ENCODE assay signal across 13 cellular contexts in the genomic region with DNA sequence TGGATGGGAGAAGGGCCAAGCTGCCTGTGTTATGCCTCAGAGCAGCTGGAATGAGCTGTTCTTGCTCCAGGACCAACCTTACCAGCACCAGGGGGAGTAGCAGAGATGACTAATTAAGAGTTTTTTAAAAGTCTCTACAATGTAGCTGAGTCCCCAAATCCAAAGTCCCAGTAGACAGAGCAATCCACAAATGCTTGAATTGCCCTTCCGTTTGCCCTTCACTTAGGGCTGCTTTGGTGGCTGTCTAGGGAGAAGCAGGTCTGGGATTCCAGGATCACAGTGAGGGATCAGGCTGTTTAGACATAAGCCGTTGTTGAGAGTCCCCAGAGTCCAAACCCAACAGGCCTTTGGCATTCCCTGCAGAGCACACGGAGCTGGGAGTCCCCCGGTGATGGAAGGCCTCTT.
DNase-seq lines count a peak whose midpoint lies in the region; TF ChIP-seq lines count a peak whose summit lies in the region.
"Had no signal": no experiment of that assay in that cellular context is flagged by ENCODE, and none has a peak within 500 bp of the region (broad histone marks: within the 10 kb centered on the region; RNA-seq: fewer than 3 reads in every experiment).

No MANE protein-coding gene starts in this region.

- CTCF ChIA-PET in RWPE1 (lab: Yijun Ruan, JAX): interaction anchor here (0.5 kb wide), 1 partner anchor 129 kb away, joined by 3 read pairs; no protein-coding TSS in a partner anchor

- TF ChIP-seq CTCF in HFF-Myc (IDR thresholded peaks at IDR 0.05; ENCODE audit: low read depth, low read length, missing control alignments) (peak; percentile 25), astrocyte of the spinal cord (IDR thresholded peaks at IDR 0.05; ENCODE audit: low read depth, low read length) (peak; percentile 37), RWPE1 (conservative IDR thresholded peaks at IDR 0.05; ENCODE audit: low read depth) (no peak)

- no peak overlapping the region for H3K27ac ChIP-seq in RWPE1
- H3K27ac ChIP-seq: parathyroid adenoma had no signal

- DNase-seq in ACHN (peak; percentile 33), HFF-Myc (ENCODE audit: extremely low read depth, low read depth) (no peak), astrocyte of the spinal cord (ENCODE audit: low read depth, low spot score) (peak; percentile 60), iris pigment epithelial cell (ENCODE audit: low read depth) (peak; percentile 70), erythroblast (lab: John Stamatoyannopoulos, UW) (no peak), RWPE1 (ENCODE audit: low spot score) (no peak), 8988T (no peak)
- no peak for DNase-seq in stimulated activated CD4-positive, alpha-beta T cell treated with anti-CD3 and anti-CD28 coated beads, Interleukin-2, amount 100 ng/mL, for 48 hours
- DNase-seq: activated CD4-positive, alpha-beta T cell treated with anti-CD3 and anti-CD28 coated beads for 48 hours; activated gamma-delta T cell treated with Interleukin-2 at 50 U/mL for 16 hours; CD8-positive, alpha-beta T cell; effector CD8-positive, alpha-beta T cell had no signal

- H3K4me3 ChIP-seq in HFF-Myc (replicated peaks; ENCODE audit: low read depth, low read length): no peak overlapping the region
- H3K4me3 ChIP-seq in astrocyte of the spinal cord (ENCODE audit: low read depth, low read length): no peak overlapping the region

- POLR2A ChIA-PET in RWPE1 (lab: Yijun Ruan, JAX; ENCODE audit: low non-redundant PET): no interaction called here

- no peak for TF ChIP-seq POLR2A in erythroblast (IDR thresholded peaks at IDR 0.05; ENCODE audit: low read length)

- in situ Hi-C loops in ACHN (cut with HindIII; ENCODE audit: low pct_ligation_motif_present, low pct_unique_long_range_greater_than_20kb, low sequenced_read_pairs) (no loop called here), astrocyte of the spinal cord (cut with HindIII; ENCODE audit: low sequenced_read_pairs) (no loop called here)

Comparison
In these comparisons a context has a peak if more than half of its experiments do, and no peak if none do; other contexts are left out.
1. DNase-seq: peak in ACHN (single experiment), astrocyte of the spinal cord (single experiment) and iris pigment epithelial cell (single experiment); none in HFF-Myc (single experiment), erythroblast (0 of 2), stimulated activated CD4-positive, alpha-beta T cell treated with anti-CD3 and anti-CD28 coated beads, Interleukin-2, amount 100 ng/mL, for 48 hours (0 of 2), RWPE1 (single experiment) and 8988T (single experiment).